Comparison of ENCODE assay signal across 10 cellular contexts in genomic region chr16:23679986-23680336, GRCh38. TPM values are rescaled to one million over a fixed set of nuclear protein-coding genes. Genes with fewer than 3 reads are reported as not detected.
DNase-seq lines count a peak whose midpoint lies in the region; ATAC-seq and TF ChIP-seq lines count a peak whose summit lies in the region.
"Had no signal": no experiment of that assay in that cellular context is flagged by ENCODE, and none has a peak within 500 bp of the region (broad histone marks: within the 10 kb centered on the region; RNA-seq: fewer than 3 reads in every experiment).

No MANE protein-coding gene starts in this region.

- H3K4me1 ChIP-seq in Karpas-422 (ENCODE audit: low read length) (peaks cover 19% of the 10 kb centered on the region), Peyer's patch (peaks cover 0 to 26% (median 6%) of the 10 kb centered on the region in 4 donors), spleen (peaks cover 0 to 49% (median 19%) of the 10 kb centered on the region in 6 donors)

- intact Hi-C loops in Calu3 (cut with micrococcal nuclease; ENCODE audit: unreplicated experiment), result loop anchor here (10.0 kb wide), 1 partner anchor 125 kb away; no protein-coding TSS in a partner anchor
- intact Hi-C loops in spleen (cut with DNase I; ENCODE audit: low total_unique reads), result no loop called here

- WGBS in spleen, 5 donors, result 48 to 78% (median 54%) methylated on average over 5 to 6 of the region's 6 CpGs

- CTCF ChIA-PET in Calu3 (lab: Charles Lee), result interaction anchor here (1.0 to 3.9 kb wide), 3 partner anchors 32 to 330 kb away, joined by 3 to 19 read pairs (median 6); no protein-coding TSS in a partner anchor

- ATAC-seq in naive thymus-derived CD8-positive, alpha-beta T cell, result no peak
- ATAC-seq in HG02884 (IDR thresholded peaks at IDR 0.05; ENCODE audit: unreplicated experiment), result no peak

- H3K27me3 Mint-ChIP-seq in Calu3 (ENCODE audit: unreplicated experiment), result no peaks in the 10 kb centered on the region
- peaks cover 0 to 4% (median 0%) of the 10 kb centered on the region in 5 donors for H3K27me3 Mint-ChIP-seq in naive thymus-derived CD8-positive, alpha-beta T cell

- H2AFZ ChIP-seq in Karpas-422 (ENCODE audit: low read length), result no peak overlapping the region

- peak overlapping the region; percentile 85 for H3K4me2 ChIP-seq in Karpas-422 (ENCODE audit: low read depth, low read length, poor library complexity, severe bottlenecking)

- H3K36me3 ChIP-seq in Karpas-422 (ENCODE audit: insufficient read depth, low read length), result peaks cover 37% of the 10 kb centered on the region
- H3K36me3 ChIP-seq in brain microvascular endothelial cell (replicated peaks), result peaks cover 23% of the 10 kb centered on the region
- H3K36me3 ChIP-seq in Peyer's patch, result peaks cover 0 to 24% (median 0%) of the 10 kb centered on the region in 3 donors
- H3K36me3 ChIP-seq in spleen, result peaks cover 0 to 69% (median 18%) of the 10 kb centered on the region in 6 donors

- BruUV-seq in Calu3 (replicated peaks; lab: Mats Ljungman, UMichigan), result no TSS peak

- DNase-seq in Calu3 (no peak), Karpas-422 (no peak), brain microvascular endothelial cell (no peak), Peyer's patch (no peak), kidney tubule cell (ENCODE audit: low spot score) (no peak), spleen (no peak)
- DNase-seq in naive thymus-derived CD8-positive, alpha-beta T cell, result no peak
- DNase-seq: NCI-H748 treated with DMSO at 0.1 percent for 48 hours had no signal

- TF ChIP-seq POLR2A in Peyer's patch (IDR thresholded peaks at IDR 0.05) (no peak), spleen (IDR thresholded peaks at IDR 0.05) (no peak)

- H3K9me2 ChIP-seq in Karpas-422 (replicated peaks; ENCODE audit: insufficient read depth, low read length), result no peaks in the 10 kb centered on the region

- H3K4me3 ChIP-seq in Karpas-422 (ENCODE audit: low read length) (peak overlapping the region; percentile 89), brain microvascular endothelial cell (ENCODE audit: low read depth, low read length) (peak overlapping the region; percentile 68), Peyer's patch (peak overlapping the region in 1 of 4 donors; percentile 80), spleen (peak overlapping the region in 4 of 8 donors; percentile 54 to 81 (median 64))

- H3K27ac ChIP-seq in Karpas-422 (ENCODE audit: low read length), result peak overlapping the region; percentile 78
- no peak overlapping the region for H3K27ac ChIP-seq in brain microvascular endothelial cell
- H3K27ac ChIP-seq in Peyer's patch, result no peak overlapping the region
- H3K27ac ChIP-seq in spleen, result peak overlapping the region in 1 of 8 donors; percentile 65
- H3K27ac ChIP-seq: vagina had no signal

- 0 out of 2 replicates have a peak, but pooled peaks cover 9% of the 10 kb centered on the region for H4K20me1 ChIP-seq in Karpas-422 (ENCODE audit: insufficient read depth, low read depth, low read length)

- H3K27me3 ChIP-seq in Karpas-422 (ENCODE audit: low read length) (no peaks in the 10 kb centered on the region), brain microvascular endothelial cell (replicated peaks) (no peaks in the 10 kb centered on the region), Peyer's patch (no peaks in the 10 kb centered on the region), spleen (replicated peaks in 1 of 7) (peaks cover 0 to 13% (median 0%) of the 10 kb centered on the region in 7 donors)
- H3K27me3 ChIP-seq: vagina had no signal

- H3K27ac Mint-ChIP-seq in Calu3 (ENCODE audit: unreplicated experiment), result peak overlapping the region; percentile 97
- H3K27ac Mint-ChIP-seq in naive thymus-derived CD8-positive, alpha-beta T cell, result no peak overlapping the region

- H3K79me2 ChIP-seq in Karpas-422 (ENCODE audit: low read length), result peaks cover 47% of the 10 kb centered on the region

- H3K36me3 Mint-ChIP-seq in Calu3 (ENCODE audit: insufficient read depth, unreplicated experiment), result peaks cover 77% of the 10 kb centered on the region
- H3K36me3 Mint-ChIP-seq in naive thymus-derived CD8-positive, alpha-beta T cell, result peaks cover 0 to 29% (median 3%) of the 10 kb centered on the region in 3 donors

- H3K4me1 Mint-ChIP-seq in Calu3 (ENCODE audit: low read depth, unreplicated experiment), result peaks cover 34% of the 10 kb centered on the region
- peaks cover 7 to 19% (median 17%) of the 10 kb centered on the region in 4 donors for H3K4me1 Mint-ChIP-seq in naive thymus-derived CD8-positive, alpha-beta T cell

- peak overlapping the region; percentile 94 for H3K9ac ChIP-seq in Karpas-422 (ENCODE audit: low read length)

- no peaks in the 10 kb centered on the region for H3K9me3 Mint-ChIP-seq in Calu3 (ENCODE audit: low read depth, unreplicated experiment)
- no peaks in the 10 kb centered on the region for H3K9me3 Mint-ChIP-seq in naive thymus-derived CD8-positive, alpha-beta T cell

- peak overlapping the region; percentile 100 for H3K4me3 Mint-ChIP-seq in Calu3 (ENCODE audit: low read depth, unreplicated experiment)
- H3K4me3 Mint-ChIP-seq in naive thymus-derived CD8-positive, alpha-beta T cell, result peak overlapping the region in 7 of 10 donors; percentile 4 to 86 (median 48)

- TF ChIP-seq CTCF in Calu3 (IDR thresholded peaks at IDR 0.05; ENCODE audit: unreplicated experiment) (no peak), brain microvascular endothelial cell (IDR thresholded peaks at IDR 0.05; ENCODE audit: low read depth, low read length, missing control alignments) (no peak), Peyer's patch (IDR thresholded peaks at IDR 0.05) (no peak), spleen (IDR thresholded peaks at IDR 0.05 in 8 of 11, conservative IDR thresholded peaks at IDR 0.05 in 3 of 11) (no peak)

- H3K9me3 ChIP-seq in Karpas-422 (ENCODE audit: low read length), result no peaks in the 10 kb centered on the region
- no peaks in the 10 kb centered on the region for H3K9me3 ChIP-seq in Peyer's patch
- no peaks in the 10 kb centered on the region for H3K9me3 ChIP-seq in spleen
- H3K9me3 ChIP-seq: vagina had no signal

- POLR2A ChIA-PET in naive thymus-derived CD8-positive, alpha-beta T cell (lab: Charles Lee), result no interaction called here

- in situ Hi-C loops in brain microvascular endothelial cell (cut with HindIII; ENCODE audit: low pct_ligation_motif_present, low sequenced_read_pairs), result no loop called here

RNA-seq across cellular contexts. Expression of gene PLK1, which starts 1.3 kb away (rescaled TPM):
- total RNA-seq in Calu3 (2022) (122 and 136 TPM in 2 replicates), Peyer's patch (10 to 100 TPM; 10.9 to 40.4 (median 11.9) TPM), spleen (10 to 100 TPM in 3 of 7 donors, 1 to 10 TPM in 4; 4.8 to 19.4 (median 8.4) TPM)
- 36.8 and 41.7 TPM in 2 replicates for total RNA-seq in Karpas-422 (2014; rRNA removed; shearing (Covaris generic); ENCODE audit: low replicate concordance)
- 1 to 10 TPM; 2.5 to 3.2 TPM for total RNA-seq in naive thymus-derived CD8-positive, alpha-beta T cell
- not detected for polyA plus RNA-seq in naive thymus-derived CD8-positive, alpha-beta T cell
- 1 to 10 TPM; 2.0 to 6.9 (median 6.4) TPM for polyA plus RNA-seq in spleen

RNA-seq across cellular contexts. Expression of gene ERN2, which starts 33.1 kb away (rescaled TPM):
- total RNA-seq in Calu3 (2022), result 3.2 and 9.3 TPM in 2 replicates
- 0.18 TPM in 1 of 2 replicates, not detected in the other for total RNA-seq in Karpas-422 (2014; rRNA removed; shearing (Covaris generic); ENCODE audit: low replicate concordance)
- total RNA-seq in naive thymus-derived CD8-positive, alpha-beta T cell, result not detected
- not detected for polyA plus RNA-seq in naive thymus-derived CD8-positive, alpha-beta T cell
- 100 to 1,000 TPM in 2 of 4 donors, 10 to 100 TPM in 2; 70.1 to 149 (median 92.3) TPM for total RNA-seq in Peyer's patch
- not detected for total RNA-seq in spleen
- under 1 TPM in 1 of 3 donors, not detected in 2; 0.05 TPM for polyA plus RNA-seq in spleen
- total RNA-seq: vagina had no signal

RNA-seq across cellular contexts. Expression of gene DCTN5, which starts 38.7 kb away (rescaled TPM):
- total RNA-seq in Calu3 (2022) (152 and 155 TPM in 2 replicates), Peyer's patch (10 to 100 TPM; 14.9 to 58.0 (median 39.2) TPM), spleen (10 to 100 TPM; 36.5 to 62.5 (median 51.8) TPM)
- total RNA-seq in Karpas-422 (2014; rRNA removed; shearing (Covaris generic); ENCODE audit: low replicate concordance), result 35.6 and 51.4 TPM in 2 replicates
- total RNA-seq in naive thymus-derived CD8-positive, alpha-beta T cell, result 10 to 100 TPM; 64.9 to 68.8 TPM
- 10 to 100 TPM; 43.8 to 65.8 (median 58.4) TPM for polyA plus RNA-seq in naive thymus-derived CD8-positive, alpha-beta T cell
- polyA plus RNA-seq in spleen, result 10 to 100 TPM; 11.9 to 21.6 (median 13.6) TPM

RNA-seq across cellular contexts. Expression of gene PALB2, which starts 38.9 kb away (rescaled TPM):
- 28.0 and 30.6 TPM in 2 replicates for total RNA-seq in Calu3 (2022)
- total RNA-seq in Karpas-422 (2014; rRNA removed; shearing (Covaris generic); ENCODE audit: low replicate concordance), result 10.3 and 19.7 TPM in 2 replicates
- 10 to 100 TPM; 14.6 to 19.0 TPM for total RNA-seq in naive thymus-derived CD8-positive, alpha-beta T cell
- polyA plus RNA-seq in naive thymus-derived CD8-positive, alpha-beta T cell, result 1 to 10 TPM; 3.4 to 9.7 (median 9.5) TPM
- total RNA-seq in Peyer's patch, result 10 to 100 TPM; 15.6 to 27.8 (median 19.3) TPM
- 10 to 100 TPM in 6 of 7 donors, 1 to 10 TPM in 1; 9.6 to 22.0 (median 13.7) TPM for total RNA-seq in spleen
- polyA plus RNA-seq in spleen, result 10 to 100 TPM in 2 of 3 donors, 1 to 10 TPM in 1; 9.3 to 13.3 (median 10.1) TPM
